Comparison of ENCODE assay signal across 11 cellular contexts in genomic region chr10:47478114-47478513, GRCh38. TPM values are rescaled to one million over a fixed set of nuclear protein-coding genes. Genes with fewer than 3 reads are reported as not detected.
"Had no signal": no experiment of that assay in that cellular context is flagged by ENCODE, and none has a peak within 500 bp of the region (broad histone marks: within the 10 kb centered on the region; RNA-seq: fewer than 3 reads in every experiment).

No MANE protein-coding gene starts in this region.

RNA-seq across cellular contexts. Expression of gene ANXA8, which starts 5.8 kb away (rescaled TPM):
- total RNA-seq: activated CD4-positive, alpha-beta T cell treated with anti-CD3 and anti-CD28 coated beads for 36 hours; activated CD8-positive, alpha-beta T cell treated with anti-CD3 and anti-CD28 coated beads, Interleukin-2, amount 10 ng/mL, durations not matched to agents 7 days and 5 days; ascending aorta had no signal

RNA-seq across cellular contexts. Expression of gene FAM25G, which starts 13.4 kb away (rescaled TPM):
- total RNA-seq: activated CD4-positive, alpha-beta memory T cell treated with anti-CD3 and anti-CD28 coated beads, Interleukin-2, amount 10 ng/mL, durations not matched to agents 7 days and 5 days; activated CD4-positive, alpha-beta T cell treated with anti-CD3 and anti-CD28 coated beads for 36 hours; activated CD4-positive, alpha-beta T cell treated with anti-CD3 and anti-CD28 coated beads, Interleukin-2, amount 10 ng/mL, durations not matched to agents 7 days and 5 days; activated CD8-positive, alpha-beta memory T cell treated with anti-CD3 and anti-CD28 coated beads, Interleukin-2, amount 10 ng/mL, durations not matched to agents 7 days and 5 days; activated CD8-positive, alpha-beta T cell treated with anti-CD3 and anti-CD28 coated beads, Interleukin-2, amount 10 ng/mL, durations not matched to agents 7 days and 5 days; activated naive CD8-positive, alpha-beta T cell treated with anti-CD3 and anti-CD28 coated beads, Interleukin-2, amount 10 ng/mL, durations not matched to agents 7 days and 5 days; activated T-helper 2 cell treated with anti-CD3 and anti-CD28 coated beads, Interferon-gamma antibody, Interleukin-2, Interleukin-4, amounts not matched to agents 10 μg/mL and 5 μg/mL and 100 μg/mL, durations not matched to agents 14 hours and 24 hours and 36 hours; ascending aorta; bronchial epithelial cell; cardiac muscle cell had no signal
- polyA plus RNA-seq: adipose tissue, cardiac muscle cell had no signal
